18 cellular contexts compared by ENCODE assay signal in genomic region chr17:7228920-7229319, GRCh38.
"Had no signal": no experiment of that assay in that cellular context is flagged by ENCODE, and none has a peak within 500 bp of the region (broad histone marks: within the 10 kb centered on the region; RNA-seq: fewer than 3 reads in every experiment).

No MANE protein-coding gene starts in this region.

- DNase-seq: activated CD4-positive, alpha-beta T cell treated with anti-CD3 and anti-CD28 coated beads, Interleukin-2, amount 50 U/mL, for 1 hour; activated CD4-positive, CD25-positive, alpha-beta regulatory T cell treated with anti-CD3 and anti-CD28 coated beads, Interleukin-2, amount 50 U/mL, for 72 hours; activated CD8-positive, alpha-beta memory T cell treated with anti-CD3 and anti-CD28 coated beads, Interleukin-2, amount 50 U/mL, for 4 hours; activated gamma-delta T cell; activated T-cell treated with anti-CD3 and anti-CD28 coated beads, Interleukin-2, amount 50 U/mL, for 72 hours; dorsolateral prefrontal cortex; left colon; midbrain; occipital lobe; retina; stimulated activated naive CD4-positive, alpha-beta T cell; uterus had no signal

- ATAC-seq: gastroesophageal sphincter had no signal

- H3K4me3 ChIP-seq: dorsolateral prefrontal cortex, gastroesophageal sphincter, lung, tibial nerve, uterus had no signal

- H3K36me3 ChIP-seq: uterus had no signal

- H3K27ac ChIP-seq: tibial nerve, uterus had no signal

- H3K27ac Mint-ChIP-seq: activated T-cell treated with anti-CD3 and anti-CD28 coated beads, Interleukin-2, amount 50 U/mL, for 72 hours; nephron had no signal

- H3K27me3 ChIP-seq: dorsolateral prefrontal cortex, gastroesophageal sphincter, tibial nerve, uterus had no signal

- FAIRE-seq: colon had no signal

- H3K4me3 Mint-ChIP-seq: activated naive CD4-positive, alpha-beta T cell treated with anti-CD3 and anti-CD28 coated beads, Interleukin-2, amount 50 U/mL, for 24 hours; activated T-cell treated with anti-CD3 and anti-CD28 coated beads, Interleukin-2, amount 50 U/mL, for 72 hours had no signal

- H3K9me3 Mint-ChIP-seq: activated naive CD4-positive, alpha-beta T cell treated with anti-CD3 and anti-CD28 coated beads, Interleukin-2, amount 50 U/mL, for 24 hours; activated T-cell treated with anti-CD3 and anti-CD28 coated beads, Interleukin-2, amount 50 U/mL, for 72 hours; nephron had no signal

- H3K9me3 ChIP-seq: gastroesophageal sphincter, tibial nerve, uterus had no signal

- H3K27me3 Mint-ChIP-seq: activated naive CD4-positive, alpha-beta T cell treated with anti-CD3 and anti-CD28 coated beads, Interleukin-2, amount 50 U/mL, for 24 hours had no signal
